In the genomic region with DNA sequence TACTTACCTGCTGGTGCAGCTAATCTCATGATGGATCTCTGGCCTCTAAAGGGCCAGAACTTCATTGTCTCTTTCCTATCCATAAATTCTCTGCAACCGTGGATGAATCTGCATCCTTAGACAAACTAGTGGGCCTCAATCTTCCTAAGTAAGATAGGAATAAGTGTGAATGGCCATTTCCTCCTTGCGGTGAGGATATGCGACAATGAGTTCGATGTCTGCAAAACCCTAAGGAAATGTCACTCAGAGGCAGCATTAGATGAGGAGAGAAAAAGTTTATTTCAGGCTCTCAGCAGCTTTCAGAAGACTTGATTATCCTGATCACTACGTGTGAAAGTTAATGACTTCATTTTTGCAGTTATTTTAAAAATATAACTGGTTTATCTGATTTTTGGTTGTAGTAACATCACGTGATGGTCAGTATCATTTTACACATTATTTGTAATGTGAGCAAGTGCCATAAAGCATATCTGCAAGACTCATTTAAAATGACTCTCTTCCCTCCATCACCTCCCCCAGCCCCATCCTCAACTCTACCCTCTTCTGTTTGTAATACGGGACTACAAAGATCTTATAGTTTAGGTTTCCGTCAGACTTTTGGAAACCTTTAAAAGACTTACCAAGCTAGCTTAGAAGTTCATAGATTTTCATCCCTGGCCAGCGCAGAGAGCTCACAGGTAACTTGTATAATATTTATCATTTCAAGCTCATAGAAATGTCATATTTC, we compare ENCODE assay signal across 26 cellular contexts. TPM values are rescaled to one million over a fixed set of nuclear protein-coding genes. Genes with fewer than 3 reads are reported as not detected.
DNase-seq lines count a peak whose midpoint lies in the region; ATAC-seq and TF ChIP-seq lines count a peak whose summit lies in the region.
"Had no signal": no experiment of that assay in that cellular context is flagged by ENCODE, and none has a peak within 500 bp of the region (broad histone marks: within the 10 kb centered on the region; RNA-seq: fewer than 3 reads in every experiment).

No MANE protein-coding gene starts in this region.

- ATAC-seq in T-cell (replicated peaks in 1 of 4): peak in 1 of 4 experiments; percentile 23
- ATAC-seq in activated naive CD4-positive, alpha-beta T cell treated with anti-CD3 and anti-CD28 coated beads, Interleukin-2, amount 50 U/mL, for 72 hours: no peak
- ATAC-seq in natural killer cell treated with Interleukin-12 subunit alpha and Interleukin-12 subunit beta and Interleukin-15 and Interleukin-18, amount 100 ng/mL, for 72 hours: no peak
- ATAC-seq in GM21717 (IDR thresholded peaks at IDR 0.05; ENCODE audit: unreplicated experiment): no peak
- no peak for ATAC-seq in left lobe of liver
- ATAC-seq: A549, HCT116 had no signal

- H3K4me3 ChIP-seq in uterus: no peak overlapping the region
- H3K4me3 ChIP-seq: A549; BLaER1 treated with 17β-estradiol and CSF1 and Interleukin-3, amounts not matched to agents 10 nM and 100 nM; cardiac muscle cell; hepatocyte had no signal

- no peak for TF ChIP-seq POLR2A in uterus (IDR thresholded peaks at IDR 0.05)

- no peak for DNase-seq in activated T-cell treated with anti-CD3 and anti-CD28 coated beads, Interleukin-2, amount 50 U/mL, for 24 hours
- DNase-seq in activated T-cell treated with anti-CD3 and anti-CD28 coated beads, Interleukin-2, amount 50 U/mL, for 1 hour: no peak
- DNase-seq in T-cell (peak in 2 of 34 experiments; percentile 16 to 39), uterus (no peak), left lobe of liver (ENCODE audit: low spot score) (no peak)
- DNase-seq in activated naive CD4-positive, alpha-beta T cell treated with anti-CD3 and anti-CD28 coated beads, Interleukin-2, amount 50 U/mL, for 72 hours (ENCODE audit: low spot score in 2 of 2): no peak
- DNase-seq in natural killer cell treated with Interleukin-12 subunit alpha and Interleukin-12 subunit beta and Interleukin-15 and Interleukin-18, amount 100 ng/mL, for 72 hours (ENCODE audit: low spot score): no peak
- DNase-seq: activated CD4-positive, CD25-positive, alpha-beta regulatory T cell treated with anti-CD3 and anti-CD28 coated beads, Interleukin-2, amount 50 U/mL, for 72 hours; amniotic stem cell; foreskin fibroblast; NCI-H1105 treated with DMSO at 0.1 percent for 48 hours; NCI-H510A; spleen; T1000 had no signal

- peaks cover 95% of the 10 kb centered on the region for H3K4me1 Mint-ChIP-seq in activated T-cell treated with anti-CD3 and anti-CD28 coated beads, Interleukin-2, amount 50 U/mL, for 24 hours (ENCODE audit: low read depth)
- peaks cover 86 to 99% (median 90%) of the 10 kb centered on the region in 3 donors for H3K4me1 Mint-ChIP-seq in T-cell
- H3K4me1 Mint-ChIP-seq in natural killer cell treated with Interleukin-12 subunit alpha and Interleukin-12 subunit beta and Interleukin-15 and Interleukin-18, amount 100 ng/mL, for 72 hours (ENCODE audit: low read depth in 2 of 2): peaks cover 72 to 83% of the 10 kb centered on the region in 2 donors

- H3K27me3 ChIP-seq in uterus: peaks cover 0 to 2% of the 10 kb centered on the region in 2 donors
- H3K27me3 ChIP-seq: BLaER1 treated with 17β-estradiol and CSF1 and Interleukin-3, amounts not matched to agents 10 nM and 100 nM; cardiac muscle cell; spleen had no signal

- H3K27ac Mint-ChIP-seq in activated T-cell treated with anti-CD3 and anti-CD28 coated beads, Interleukin-2, amount 50 U/mL, for 24 hours: peak overlapping the region; percentile 97
- H3K27ac Mint-ChIP-seq in T-cell: peak overlapping the region; percentile 93 to 97
- peak overlapping the region; percentile 94 to 95 for H3K27ac Mint-ChIP-seq in activated naive CD4-positive, alpha-beta T cell treated with anti-CD3 and anti-CD28 coated beads, Interleukin-2, amount 50 U/mL, for 72 hours
- peak overlapping the region; percentile 96 to 98 for H3K27ac Mint-ChIP-seq in natural killer cell treated with Interleukin-12 subunit alpha and Interleukin-12 subunit beta and Interleukin-15 and Interleukin-18, amount 100 ng/mL, for 72 hours

- peaks cover 6% of the 10 kb centered on the region for H3K36me3 Mint-ChIP-seq in activated T-cell treated with anti-CD3 and anti-CD28 coated beads, Interleukin-2, amount 50 U/mL, for 24 hours (ENCODE audit: low read depth)
- H3K36me3 Mint-ChIP-seq in T-cell: peaks cover 22% of the 10 kb centered on the region
- no peaks in the 10 kb centered on the region for H3K36me3 Mint-ChIP-seq in activated naive CD4-positive, alpha-beta T cell treated with anti-CD3 and anti-CD28 coated beads, Interleukin-2, amount 50 U/mL, for 72 hours
- no peaks in the 10 kb centered on the region for H3K36me3 Mint-ChIP-seq in natural killer cell treated with Interleukin-12 subunit alpha and Interleukin-12 subunit beta and Interleukin-15 and Interleukin-18, amount 100 ng/mL, for 72 hours

- no peaks in the 10 kb centered on the region for H3K36me3 ChIP-seq in uterus
- H3K36me3 ChIP-seq: BLaER1 treated with 17β-estradiol and CSF1 and Interleukin-3, amounts not matched to agents 10 nM and 100 nM; cardiac muscle cell; spleen had no signal

- H3K4me3 Mint-ChIP-seq in activated T-cell treated with anti-CD3 and anti-CD28 coated beads, Interleukin-2, amount 50 U/mL, for 24 hours: peak overlapping the region; percentile 77
- H3K4me3 Mint-ChIP-seq in T-cell: peak overlapping the region; percentile 82 to 98 (median 84)
- peak overlapping the region; percentile 81 for H3K4me3 Mint-ChIP-seq in natural killer cell treated with Interleukin-12 subunit alpha and Interleukin-12 subunit beta and Interleukin-15 and Interleukin-18, amount 100 ng/mL, for 72 hours

- no peaks in the 10 kb centered on the region for H3K4me1 ChIP-seq in uterus
- H3K4me1 ChIP-seq: A549 had no signal

- CTCF ChIA-PET in T-cell (lab: Charles Lee): interaction anchor here (0.7 to 3.1 kb wide), 4 partner anchors 10 to 591 kb away, joined by 3 to 13 read pairs (median 6); no protein-coding TSS in a partner anchor

- H3K9me3 Mint-ChIP-seq in activated T-cell treated with anti-CD3 and anti-CD28 coated beads, Interleukin-2, amount 50 U/mL, for 24 hours: peaks cover 3% of the 10 kb centered on the region
- no peaks in the 10 kb centered on the region for H3K9me3 Mint-ChIP-seq in T-cell
- H3K9me3 Mint-ChIP-seq in activated naive CD4-positive, alpha-beta T cell treated with anti-CD3 and anti-CD28 coated beads, Interleukin-2, amount 50 U/mL, for 72 hours: no peaks in the 10 kb centered on the region
- H3K9me3 Mint-ChIP-seq in natural killer cell treated with Interleukin-12 subunit alpha and Interleukin-12 subunit beta and Interleukin-15 and Interleukin-18, amount 100 ng/mL, for 72 hours: no peaks in the 10 kb centered on the region

- H3K9me3 ChIP-seq in uterus: no peaks in the 10 kb centered on the region
- H3K9me3 ChIP-seq: A549, spleen had no signal

- intact Hi-C loops in uterus (cut with DNase I; ENCODE audit: low total_unique reads): no loop called here

- H3K27me3 Mint-ChIP-seq in activated T-cell treated with anti-CD3 and anti-CD28 coated beads, Interleukin-2, amount 50 U/mL, for 24 hours: no peaks in the 10 kb centered on the region
- H3K27me3 Mint-ChIP-seq in T-cell: no peaks in the 10 kb centered on the region
- no peaks in the 10 kb centered on the region for H3K27me3 Mint-ChIP-seq in natural killer cell treated with Interleukin-12 subunit alpha and Interleukin-12 subunit beta and Interleukin-15 and Interleukin-18, amount 100 ng/mL, for 72 hours

- TF ChIP-seq CTCF in uterus (IDR thresholded peaks at IDR 0.05): no peak

- POLR2A ChIA-PET in T-cell (lab: Charles Lee): interaction anchor here (0.6 to 2.0 kb wide), 4 partner anchors 8 to 32 kb away, joined by 5 to 15 read pairs (median 6); no protein-coding TSS in a partner anchor

- no peak overlapping the region for H3K27ac ChIP-seq in uterus
- H3K27ac ChIP-seq: A549; BLaER1 treated with 17β-estradiol and CSF1 and Interleukin-3, amounts not matched to agents 10 nM and 100 nM; cardiac muscle cell; epithelial cell of prostate; hepatocyte had no signal

RNA-seq across cellular contexts. Expression of gene GRAP2, which starts 10.2 kb away (rescaled TPM):
- 100 to 1,000 TPM; 138 to 199 (median 157) TPM for total RNA-seq in T-cell
- 10 to 100 TPM; 42.4 to 54.6 TPM for total RNA-seq in activated naive CD4-positive, alpha-beta T cell treated with anti-CD3 and anti-CD28 coated beads, Interleukin-2, amount 50 U/mL, for 72 hours
- total RNA-seq in natural killer cell treated with Interleukin-12 subunit alpha and Interleukin-12 subunit beta and Interleukin-15 and Interleukin-18, amount 100 ng/mL, for 72 hours: 10 to 100 TPM; 13.2 to 36.4 TPM
- total RNA-seq in uterus: 1 to 10 TPM in 1 of 4 donors, under 1 TPM in 1, not detected in 2; 0.97 to 2.0 TPM
- total RNA-seq in left lobe of liver: 0.55 TPM
- total RNA-seq: dermis microvascular lymphatic vessel endothelial cell, hepatocyte, lung microvascular endothelial cell had no signal

RNA-seq across cellular contexts. Expression of gene ENTHD1, which starts 17.5 kb away (rescaled TPM):
- total RNA-seq in T-cell (under 1 TPM; 0.13 to 0.36 (median 0.20) TPM), uterus (under 1 TPM in 1 of 4 donors, not detected in 3; 0.14 TPM), left lobe of liver (not detected)
- total RNA-seq in activated naive CD4-positive, alpha-beta T cell treated with anti-CD3 and anti-CD28 coated beads, Interleukin-2, amount 50 U/mL, for 72 hours: 1 to 10 TPM in 1 of 2 donors, under 1 TPM in 1; 0.31 to 1.5 TPM
- total RNA-seq in natural killer cell treated with Interleukin-12 subunit alpha and Interleukin-12 subunit beta and Interleukin-15 and Interleukin-18, amount 100 ng/mL, for 72 hours: not detected
- total RNA-seq: cardiac muscle cell, dermis microvascular lymphatic vessel endothelial cell, G401, hepatocyte, lung microvascular endothelial cell, omental fat pad, RPMI7951 had no signal

RNA-seq across cellular contexts. Expression of gene TMA7B, which starts 49.2 kb away (rescaled TPM):
- total RNA-seq in T-cell: 10 to 100 TPM in 2 of 5 donors, 1 to 10 TPM in 3; 7.8 to 18.9 (median 9.0) TPM
- total RNA-seq in activated naive CD4-positive, alpha-beta T cell treated with anti-CD3 and anti-CD28 coated beads, Interleukin-2, amount 50 U/mL, for 72 hours: 1 to 10 TPM; 2.4 to 2.5 TPM
- total RNA-seq in natural killer cell treated with Interleukin-12 subunit alpha and Interleukin-12 subunit beta and Interleukin-15 and Interleukin-18, amount 100 ng/mL, for 72 hours: 1 to 10 TPM in 1 of 2 donors, under 1 TPM in 1; 0.86 to 2.8 TPM
- total RNA-seq in uterus: not detected
- total RNA-seq in left lobe of liver: not detected
- total RNA-seq: cardiac muscle cell, dermis microvascular lymphatic vessel endothelial cell, G401, hepatocyte, lung microvascular endothelial cell, omental fat pad had no signal
